In genomic region chr3:80086426-80086825, GRCh38 we compare ENCODE assay signal across 6 cellular contexts.
"Had no signal": no experiment of that assay in that cellular context is flagged by ENCODE, and none has a peak within 500 bp of the region (broad histone marks: within the 10 kb centered on the region; RNA-seq: fewer than 3 reads in every experiment).

No MANE protein-coding gene starts in this region.

- H3K4me3 ChIP-seq: K562 had no signal

- FAIRE-seq: HepG2, HTR-8/SVneo, K562 had no signal

- ATAC-seq: HepG2, K562 had no signal

- H3K27ac ChIP-seq: HL-60 had no signal

- DNase-seq: IMR-90, KBM-7 had no signal
